Comparison of ENCODE assay signal across 1 cellular context in the genomic region with DNA sequence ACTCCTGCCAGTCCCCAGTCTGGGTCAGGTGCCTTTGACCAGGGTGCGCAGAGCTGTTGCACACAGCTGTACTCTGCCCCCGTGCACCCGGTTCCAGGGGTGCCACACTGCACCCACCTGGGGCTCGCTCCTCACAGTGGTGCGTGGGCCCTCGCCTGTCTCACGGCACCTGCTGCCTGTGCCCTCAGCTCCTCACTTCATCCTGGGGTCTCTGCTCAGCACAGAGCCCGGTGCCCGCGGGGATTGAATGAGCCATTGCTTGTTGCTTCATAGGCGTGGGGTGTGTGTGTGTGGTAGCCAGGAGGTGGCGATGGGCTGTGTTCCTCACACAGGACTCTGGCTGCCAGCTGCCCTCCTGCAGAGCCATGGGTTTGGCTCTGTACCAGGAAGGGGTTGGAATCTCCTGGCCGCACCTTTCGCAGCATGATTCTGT.
TF ChIP-seq lines count a peak whose summit lies in the region.

No MANE protein-coding gene starts in this region.

TF ChIP-seq in HepG2, 621 proteins besides CTCF, POLR2A, EP300 and RAD21:
- TF ChIP-seq RBFOX2 (IDR thresholded peaks at IDR 0.05; ENCODE audit: low read depth, low read length) (0 out of 2 replicates have a peak, but pooled peaks have one; percentile 38), TRIM24 (CRISPR knock-in tag; IDR thresholded peaks at IDR 0.05) (no peak), HMGA1 (CRISPR knock-in tag; conservative IDR thresholded peaks at IDR 0.05) (no peak), AGO2 (optimal IDR thresholded peaks at IDR 0.05; ENCODE audit: low read depth, low read length) (peak; percentile 94)
- TF ChIP-seq, protein P1, sequence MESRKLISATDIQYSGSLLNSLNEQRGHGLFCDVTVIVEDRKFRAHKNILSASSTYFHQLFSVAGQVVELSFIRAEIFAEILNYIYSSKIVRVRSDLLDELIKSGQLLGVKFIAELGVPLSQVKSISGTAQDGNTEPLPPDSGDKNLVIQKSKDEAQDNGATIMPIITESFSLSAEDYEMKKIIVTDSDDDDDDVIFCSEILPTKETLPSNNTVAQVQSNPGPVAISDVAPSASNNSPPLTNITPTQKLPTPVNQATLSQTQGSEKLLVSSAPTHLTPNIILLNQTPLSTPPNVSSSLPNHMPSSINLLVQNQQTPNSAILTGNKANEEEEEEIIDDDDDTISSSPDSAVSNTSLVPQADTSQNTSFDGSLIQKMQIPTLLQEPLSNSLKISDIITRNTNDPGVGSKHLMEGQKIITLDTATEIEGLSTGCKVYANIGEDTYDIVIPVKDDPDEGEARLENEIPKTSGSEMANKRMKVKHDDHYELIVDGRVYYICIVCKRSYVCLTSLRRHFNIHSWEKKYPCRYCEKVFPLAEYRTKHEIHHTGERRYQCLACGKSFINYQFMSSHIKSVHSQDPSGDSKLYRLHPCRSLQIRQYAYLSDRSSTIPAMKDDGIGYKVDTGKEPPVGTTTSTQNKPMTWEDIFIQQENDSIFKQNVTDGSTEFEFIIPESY (CRISPR knock-in tag; IDR thresholded peaks at IDR 0.05): no peak
TF ChIP-seq in HepG2: peak in this region for 2.
